Comparison of ENCODE assay signal across 1 cellular context in genomic region chr17:76173474-76173873, GRCh38.
TF ChIP-seq lines count a peak whose summit lies in the region.

No MANE protein-coding gene starts in this region.

TF ChIP-seq in HepG2, 621 proteins besides CTCF, POLR2A, EP300 and RAD21:
- TF ChIP-seq ZBTB33 (CRISPR knock-in tag; IDR thresholded peaks at IDR 0.05) = peak; percentile 7; the same call in 1 of the 2 replicates
- no peak for TF ChIP-seq ZNF276 (CRISPR knock-in tag; IDR thresholded peaks at IDR 0.05; ENCODE audit: low read depth)
- no peak for TF ChIP-seq ZNF782 (CRISPR knock-in tag; IDR thresholded peaks at IDR 0.05; ENCODE audit: borderline replicate concordance)
- TF ChIP-seq SMYD3 (CRISPR knock-in tag; IDR thresholded peaks at IDR 0.05) = 0 out of 2 replicates have a peak, but pooled peaks have one; percentile 3
- TF ChIP-seq ZNF687 (CRISPR knock-in tag; IDR thresholded peaks at IDR 0.05) = peak; percentile 12; the same call in 1 of the 2 replicates
- 0 out of 2 replicates have a peak, but pooled peaks have one; percentile 1 for TF ChIP-seq SNAPC5 (CRISPR knock-in tag; IDR thresholded peaks at IDR 0.05; ENCODE audit: borderline replicate concordance)
- no peak for TF ChIP-seq POGK (CRISPR knock-in tag; conservative IDR thresholded peaks at IDR 0.05)
- no peak for TF ChIP-seq MED8 (CRISPR knock-in tag; IDR thresholded peaks at IDR 0.05; ENCODE audit: insufficient replicate concordance)
